1 cellular context compared by ENCODE assay signal in the genomic region with DNA sequence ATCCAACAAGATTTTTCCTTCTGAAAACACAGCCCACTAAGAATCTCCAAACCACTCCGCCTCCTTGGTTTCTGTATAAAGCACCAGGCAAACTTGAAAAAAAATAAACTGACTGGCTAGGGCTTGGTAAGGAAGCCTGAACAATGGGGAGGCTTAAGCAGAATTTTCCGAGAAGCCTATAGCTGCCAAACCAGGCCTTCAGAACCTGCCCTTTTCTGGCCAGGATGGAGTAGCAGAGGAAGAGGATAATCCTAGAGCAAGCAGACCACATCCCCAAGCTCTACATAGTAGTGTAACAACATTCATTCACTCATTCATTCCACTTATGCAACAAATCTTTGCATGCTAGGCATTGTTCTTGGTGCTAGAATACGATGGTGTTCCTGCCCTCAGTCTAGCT.
TF ChIP-seq lines count a peak whose summit lies in the region.

No MANE protein-coding gene starts in this region.

TF ChIP-seq in K562, 482 proteins besides CTCF, POLR2A, EP300 and RAD21 (continued from another document):
- TF ChIP-seq, protein P1, sequence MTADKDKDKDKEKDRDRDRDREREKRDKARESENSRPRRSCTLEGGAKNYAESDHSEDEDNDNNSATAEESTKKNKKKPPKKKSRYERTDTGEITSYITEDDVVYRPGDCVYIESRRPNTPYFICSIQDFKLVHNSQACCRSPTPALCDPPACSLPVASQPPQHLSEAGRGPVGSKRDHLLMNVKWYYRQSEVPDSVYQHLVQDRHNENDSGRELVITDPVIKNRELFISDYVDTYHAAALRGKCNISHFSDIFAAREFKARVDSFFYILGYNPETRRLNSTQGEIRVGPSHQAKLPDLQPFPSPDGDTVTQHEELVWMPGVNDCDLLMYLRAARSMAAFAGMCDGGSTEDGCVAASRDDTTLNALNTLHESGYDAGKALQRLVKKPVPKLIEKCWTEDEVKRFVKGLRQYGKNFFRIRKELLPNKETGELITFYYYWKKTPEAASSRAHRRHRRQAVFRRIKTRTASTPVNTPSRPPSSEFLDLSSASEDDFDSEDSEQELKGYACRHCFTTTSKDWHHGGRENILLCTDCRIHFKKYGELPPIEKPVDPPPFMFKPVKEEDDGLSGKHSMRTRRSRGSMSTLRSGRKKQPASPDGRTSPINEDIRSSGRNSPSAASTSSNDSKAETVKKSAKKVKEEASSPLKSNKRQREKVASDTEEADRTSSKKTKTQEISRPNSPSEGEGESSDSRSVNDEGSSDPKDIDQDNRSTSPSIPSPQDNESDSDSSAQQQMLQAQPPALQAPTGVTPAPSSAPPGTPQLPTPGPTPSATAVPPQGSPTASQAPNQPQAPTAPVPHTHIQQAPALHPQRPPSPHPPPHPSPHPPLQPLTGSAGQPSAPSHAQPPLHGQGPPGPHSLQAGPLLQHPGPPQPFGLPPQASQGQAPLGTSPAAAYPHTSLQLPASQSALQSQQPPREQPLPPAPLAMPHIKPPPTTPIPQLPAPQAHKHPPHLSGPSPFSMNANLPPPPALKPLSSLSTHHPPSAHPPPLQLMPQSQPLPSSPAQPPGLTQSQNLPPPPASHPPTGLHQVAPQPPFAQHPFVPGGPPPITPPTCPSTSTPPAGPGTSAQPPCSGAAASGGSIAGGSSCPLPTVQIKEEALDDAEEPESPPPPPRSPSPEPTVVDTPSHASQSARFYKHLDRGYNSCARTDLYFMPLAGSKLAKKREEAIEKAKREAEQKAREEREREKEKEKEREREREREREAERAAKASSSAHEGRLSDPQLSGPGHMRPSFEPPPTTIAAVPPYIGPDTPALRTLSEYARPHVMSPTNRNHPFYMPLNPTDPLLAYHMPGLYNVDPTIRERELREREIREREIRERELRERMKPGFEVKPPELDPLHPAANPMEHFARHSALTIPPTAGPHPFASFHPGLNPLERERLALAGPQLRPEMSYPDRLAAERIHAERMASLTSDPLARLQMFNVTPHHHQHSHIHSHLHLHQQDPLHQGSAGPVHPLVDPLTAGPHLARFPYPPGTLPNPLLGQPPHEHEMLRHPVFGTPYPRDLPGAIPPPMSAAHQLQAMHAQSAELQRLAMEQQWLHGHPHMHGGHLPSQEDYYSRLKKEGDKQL (CRISPR knock-in tag; IDR thresholded peaks at IDR 0.05; ENCODE audit: borderline replicate concordance): no peak
